In the genomic region with DNA sequence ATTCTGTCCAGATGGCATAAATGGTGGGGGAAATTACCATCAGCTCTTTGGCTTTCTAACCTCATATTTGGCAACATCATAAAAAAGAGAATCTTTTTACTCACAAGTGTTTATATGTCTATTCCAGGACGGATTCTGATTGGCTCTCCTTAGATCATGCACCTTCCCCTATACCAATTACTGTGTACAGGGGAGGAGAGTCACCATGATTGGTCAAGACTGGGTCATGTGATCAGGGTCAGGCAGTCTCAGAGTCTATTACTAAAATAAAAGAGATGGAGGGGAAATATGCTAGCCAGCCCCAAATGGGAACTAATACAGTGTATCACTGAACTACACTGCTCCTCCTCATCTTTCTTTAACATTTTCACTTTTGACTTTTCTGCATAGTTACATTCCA, we compare ENCODE assay signal across 25 cellular contexts.
"Had no signal": no experiment of that assay in that cellular context is flagged by ENCODE, and none has a peak within 500 bp of the region (broad histone marks: within the 10 kb centered on the region; RNA-seq: fewer than 3 reads in every experiment).

No MANE protein-coding gene starts in this region.

- H3K9me3 Mint-ChIP-seq: activated CD4-positive, alpha-beta T cell treated with anti-CD3 and anti-CD28 coated beads, Interleukin-2, amount 10 ng/mL, durations not matched to agents 24 days and 14 days; activated naive CD4-positive, alpha-beta T cell treated with anti-CD3 and anti-CD28 coated beads, Interleukin-2, amount 50 U/mL, for 24 hours had no signal

- ATAC-seq: activated CD8-positive, alpha-beta memory T cell treated with anti-CD3 and anti-CD28 coated beads, Interleukin-2, amount 10 ng/mL, durations not matched to agents 7 days and 5 days; body of pancreas; PC-3; T-cell had no signal

- H3K27me3 Mint-ChIP-seq: activated B cell treated with CpG ODN at 0.5 μM for 24 hours; activated CD4-positive, alpha-beta T cell treated with anti-CD3 and anti-CD28 coated beads, Interleukin-2, amount 10 ng/mL, durations not matched to agents 24 days and 14 days; activated CD8-positive, alpha-beta memory T cell treated with anti-CD3 and anti-CD28 coated beads, Interleukin-2, amount 10 ng/mL, durations not matched to agents 7 days and 5 days; activated naive CD4-positive, alpha-beta T cell treated with anti-CD3 and anti-CD28 coated beads, Interleukin-2, amount 50 U/mL, for 24 hours; activated T-cell treated with anti-CD3 and anti-CD28 coated beads, Interleukin-2, amount 50 U/mL, for 24 hours had no signal

- H3K36me3 ChIP-seq: ascending aorta had no signal

- H3K4me1 Mint-ChIP-seq: activated B cell treated with CpG ODN at 0.5 μM for 24 hours; activated CD4-positive, alpha-beta T cell treated with anti-CD3 and anti-CD28 coated beads, Interleukin-2, amount 10 ng/mL, durations not matched to agents 24 days and 14 days; activated CD8-positive, alpha-beta memory T cell treated with anti-CD3 and anti-CD28 coated beads, Interleukin-2, amount 10 ng/mL, durations not matched to agents 7 days and 5 days; activated naive CD4-positive, alpha-beta T cell treated with anti-CD3 and anti-CD28 coated beads, Interleukin-2, amount 50 U/mL, for 24 hours; T-cell had no signal

- H3K27ac Mint-ChIP-seq: activated B cell treated with CpG ODN at 0.5 μM for 24 hours; activated CD4-positive, alpha-beta T cell treated with anti-CD3 and anti-CD28 coated beads, Interleukin-2, amount 10 ng/mL, durations not matched to agents 24 days and 14 days; activated CD8-positive, alpha-beta memory T cell treated with anti-CD3 and anti-CD28 coated beads, Interleukin-2, amount 10 ng/mL, durations not matched to agents 7 days and 5 days; activated naive CD4-positive, alpha-beta T cell treated with anti-CD3 and anti-CD28 coated beads, Interleukin-2, amount 50 U/mL, for 24 hours; activated T-cell treated with anti-CD3 and anti-CD28 coated beads, Interleukin-2, amount 50 U/mL, for 24 hours; activated T-helper 1 cell treated with anti-CD3 and anti-CD28 coated beads, Interleukin-12 subunit alpha, Interleukin-12 subunit beta, Interleukin-2, Interleukin-4 antibody, amounts not matched to agents 30 ng/mL and 10 ng/mL and 1 ng/mL, durations not matched to agents 14 hours and 24 hours and 36 hours; T-cell had no signal

- H3K9me3 ChIP-seq: ascending aorta, body of pancreas had no signal

- H3K4me3 Mint-ChIP-seq: activated B cell treated with CpG ODN at 0.5 μM for 24 hours; activated CD4-positive, alpha-beta T cell treated with anti-CD3 and anti-CD28 coated beads, Interleukin-2, amount 10 ng/mL, durations not matched to agents 24 days and 14 days; activated CD8-positive, alpha-beta memory T cell treated with anti-CD3 and anti-CD28 coated beads, Interleukin-2, amount 10 ng/mL, durations not matched to agents 7 days and 5 days; activated naive CD4-positive, alpha-beta T cell treated with anti-CD3 and anti-CD28 coated beads, Interleukin-2, amount 50 U/mL, for 24 hours; activated T-cell treated with anti-CD3 and anti-CD28 coated beads, Interleukin-2, amount 50 U/mL, for 24 hours; activated T-helper 1 cell treated with anti-CD3 and anti-CD28 coated beads, Interleukin-12 subunit alpha, Interleukin-12 subunit beta, Interleukin-2, Interleukin-4 antibody, amounts not matched to agents 30 ng/mL and 10 ng/mL and 1 ng/mL, durations not matched to agents 14 hours and 24 hours and 36 hours; T-cell had no signal

- DNase-seq: activated B cell treated with CpG ODN at 0.5 μM for 24 hours; activated CD4-positive, alpha-beta T cell treated with anti-CD3 and anti-CD28 coated beads for 1 hour; activated CD4-positive, alpha-beta T cell treated with anti-CD3 and anti-CD28 coated beads, Interleukin-2, amount 10 ng/mL, durations not matched to agents 24 days and 14 days; activated CD4-positive, alpha-beta T cell treated with anti-CD3 and anti-CD28 coated beads, Interleukin-2, amount 50 U/mL, for 48 hours; activated CD8-positive, alpha-beta memory T cell treated with anti-CD3 and anti-CD28 coated beads, Interleukin-2, amount 10 ng/mL, durations not matched to agents 7 days and 5 days; activated effector memory CD4-positive, alpha-beta T cell treated with Interleukin-2 at 50 U/mL for 16 hours; activated naive CD4-positive, alpha-beta T cell; activated T-cell treated with anti-CD3 and anti-CD28 coated beads, Interleukin-2, amount 50 U/mL, for 24 hours; body of pancreas; central memory CD4-positive, alpha-beta T cell; cortex of kidney; NCI-H1048; NCI-H146; NCI-H187 treated with DMSO at 0.1 percent for 48 hours; NCI-H2081 treated with DMSO at 0.1 percent for 48 hours; NCI-H446 treated with DMSO at 0.1 percent for 48 hours; NCI-H526; NCI-H774; PC-3; SHP77 treated with DMSO at 0.1 percent for 48 hours; T-cell; T1000 had no signal

- H3K4me1 ChIP-seq: ascending aorta, body of pancreas had no signal

- H3K27me3 ChIP-seq: ascending aorta, body of pancreas had no signal

- H3K4me3 ChIP-seq: ascending aorta, body of pancreas had no signal

- H3K36me3 Mint-ChIP-seq: activated CD8-positive, alpha-beta memory T cell treated with anti-CD3 and anti-CD28 coated beads, Interleukin-2, amount 10 ng/mL, durations not matched to agents 7 days and 5 days; activated naive CD4-positive, alpha-beta T cell treated with anti-CD3 and anti-CD28 coated beads, Interleukin-2, amount 50 U/mL, for 24 hours; T-cell had no signal

- H3K27ac ChIP-seq: ascending aorta, body of pancreas had no signal
